15 cellular contexts compared by ENCODE assay signal in genomic region chr3:141737108-141737507, GRCh38. TPM values are rescaled to one million over a fixed set of nuclear protein-coding genes. Genes with fewer than 3 reads are reported as not detected.
DNase-seq lines count a peak whose midpoint lies in the region; TF ChIP-seq lines count a peak whose summit lies in the region.
"Had no signal": no experiment of that assay in that cellular context is flagged by ENCODE, and none has a peak within 500 bp of the region (broad histone marks: within the 10 kb centered on the region; RNA-seq: fewer than 3 reads in every experiment).

No MANE protein-coding gene starts in this region.

- peak overlapping the region; percentile 41 for H3K27ac Mint-ChIP-seq in activated T-cell treated with anti-CD3 and anti-CD28 coated beads, Interleukin-2, amount 50 U/mL, for 24 hours
- peak overlapping the region; percentile 100 for H3K27ac Mint-ChIP-seq in dendritic cell treated with granulocyte-macrophage colony-stimulating factor and Interleukin-4, amounts not matched to agents 40 ng/mL and 50 ng/mL, for 4 days
- no peak overlapping the region for H3K27ac Mint-ChIP-seq in HFFc6

- TF ChIP-seq POLR2A in spleen (IDR thresholded peaks at IDR 0.05): no peak

- H3K27me3 Mint-ChIP-seq in activated T-cell treated with anti-CD3 and anti-CD28 coated beads, Interleukin-2, amount 50 U/mL, for 24 hours: no peaks in the 10 kb centered on the region
- H3K27me3 Mint-ChIP-seq in dendritic cell treated with granulocyte-macrophage colony-stimulating factor and Interleukin-4, amounts not matched to agents 40 ng/mL and 50 ng/mL, for 4 days: no peaks in the 10 kb centered on the region
- no peaks in the 10 kb centered on the region; the same call in none of the 2 replicates for H3K27me3 Mint-ChIP-seq in HFFc6 (ENCODE audit: insufficient read depth)

- peaks cover 37% of the 10 kb centered on the region for H3K36me3 Mint-ChIP-seq in activated T-cell treated with anti-CD3 and anti-CD28 coated beads, Interleukin-2, amount 50 U/mL, for 24 hours (ENCODE audit: low read depth)
- H3K36me3 Mint-ChIP-seq in dendritic cell treated with granulocyte-macrophage colony-stimulating factor and Interleukin-4, amounts not matched to agents 40 ng/mL and 50 ng/mL, for 4 days (ENCODE audit: low read depth): peaks cover 18% of the 10 kb centered on the region
- H3K36me3 Mint-ChIP-seq in HFFc6 (ENCODE audit: low read depth): peaks cover 5% of the 10 kb centered on the region

- peaks cover 26 to 44% (median 40%) of the 10 kb centered on the region in 6 donors for H3K4me1 ChIP-seq in spleen

- no peaks in the 10 kb centered on the region for H3K9me3 ChIP-seq in spleen
- H3K9me3 ChIP-seq: heart left ventricle, tibial artery had no signal

- H3K4me1 Mint-ChIP-seq in activated T-cell treated with anti-CD3 and anti-CD28 coated beads, Interleukin-2, amount 50 U/mL, for 24 hours (ENCODE audit: low read depth): peaks cover 30% of the 10 kb centered on the region
- peaks cover 44% of the 10 kb centered on the region for H3K4me1 Mint-ChIP-seq in dendritic cell treated with granulocyte-macrophage colony-stimulating factor and Interleukin-4, amounts not matched to agents 40 ng/mL and 50 ng/mL, for 4 days (ENCODE audit: low read depth)
- H3K4me1 Mint-ChIP-seq in HFFc6 (ENCODE audit: low read depth): peaks cover 49% of the 10 kb centered on the region

- H3K27ac ChIP-seq in spleen: peak overlapping the region; percentile 92 to 99 (median 94)

- no peaks in the 10 kb centered on the region for H3K36me3 ChIP-seq in spleen
- H3K36me3 ChIP-seq: heart left ventricle, tibial artery had no signal

- WGBS in spleen, 5 donors: 56 to 74% (median 59%) methylated on average over 10 of the region's 10 CpGs

- intact Hi-C loops in dendritic cell treated with granulocyte-macrophage colony-stimulating factor and Interleukin-4, amounts not matched to agents 40 ng/mL and 50 ng/mL, for 4 days (cut with micrococcal nuclease): loop anchor here (5.0 to 10.0 kb wide), 5 partner anchors 45 to 232 kb away; no protein-coding TSS in a partner anchor
- intact Hi-C loops in spleen (cut with DNase I; ENCODE audit: low total_unique reads): loop anchor here (10.0 kb wide), 2 partner anchors 162 to 178 kb away; no protein-coding TSS in a partner anchor

- H3K4me3 Mint-ChIP-seq in activated T-cell treated with anti-CD3 and anti-CD28 coated beads, Interleukin-2, amount 50 U/mL, for 24 hours: no peak overlapping the region
- H3K4me3 Mint-ChIP-seq in dendritic cell treated with granulocyte-macrophage colony-stimulating factor and Interleukin-4, amounts not matched to agents 40 ng/mL and 50 ng/mL, for 4 days: no peak overlapping the region
- H3K4me3 Mint-ChIP-seq in HFFc6: no peak overlapping the region

- H3K4me3 ChIP-seq in spleen: no peak overlapping the region

- DNase-seq in activated T-cell treated with anti-CD3 and anti-CD28 coated beads, Interleukin-2, amount 50 U/mL, for 24 hours: no peak
- DNase-seq in activated T-cell treated with anti-CD3 and anti-CD28 coated beads, Interleukin-2, amount 50 U/mL, for 48 hours: no peak
- DNase-seq in NOMO-1 treated with dmso at 0.1 percent for 144 hours (lab: John Stamatoyannopoulos, UW; ENCODE audit: unreplicated experiment) (peak; percentile 84), spleen (peak; percentile 75), HFFc6 (no peak), NCI-H1105 (lab: John Stamatoyannopoulos, UW) (no peak), HuH-7.5 (ENCODE audit: low spot score) (no peak)
- DNase-seq: ACHN, heart left ventricle, mesendoderm, NCI-H187, right cardiac atrium, tibial artery had no signal

- no peaks in the 10 kb centered on the region for H3K27me3 ChIP-seq in spleen (replicated peaks in 1 of 7)
- H3K27me3 ChIP-seq: heart left ventricle, tibial artery had no signal

- no peaks in the 10 kb centered on the region for H3K9me3 Mint-ChIP-seq in activated T-cell treated with anti-CD3 and anti-CD28 coated beads, Interleukin-2, amount 50 U/mL, for 24 hours
- no peaks in the 10 kb centered on the region for H3K9me3 Mint-ChIP-seq in dendritic cell treated with granulocyte-macrophage colony-stimulating factor and Interleukin-4, amounts not matched to agents 40 ng/mL and 50 ng/mL, for 4 days
- H3K9me3 Mint-ChIP-seq in HFFc6: no peaks in the 10 kb centered on the region
- H3K9me3 Mint-ChIP-seq: activated T-helper 1 cell treated with anti-CD3 and anti-CD28 coated beads, Interleukin-12 subunit alpha, Interleukin-12 subunit beta, Interleukin-2, Interleukin-4 antibody, amounts not matched to agents 30 ng/mL and 10 ng/mL and 1 ng/mL, durations not matched to agents 14 hours and 24 hours and 36 hours had no signal

- TF ChIP-seq CTCF in spleen (IDR thresholded peaks at IDR 0.05 in 8 of 11, conservative IDR thresholded peaks at IDR 0.05 in 3 of 11): no peak
- TF ChIP-seq CTCF in HFFc6 (IDR thresholded peaks at IDR 0.05): no peak

RNA-seq across cellular contexts. Expression of gene RNF7, which starts 1.0 kb away (rescaled TPM):
- total RNA-seq in spleen: 10 to 100 TPM; 42.5 to 66.1 (median 55.9) TPM
- polyA plus RNA-seq in spleen: 100 to 1,000 TPM in 2 of 3 donors, 10 to 100 TPM in 1; 93.9 to 117 (median 104) TPM
- total RNA-seq in HFFc6 (2021; fragmentation: NEBNext Ultra II Directional; extraction: Animal tissue kit (Norgen Biotek cat#: 25700)): 100 to 1,000 TPM; 135 to 170 (median 139) TPM

RNA-seq across cellular contexts. Expression of gene GRK7, which starts 26.1 kb away (rescaled TPM):
- total RNA-seq in spleen: under 1 TPM in 3 of 7 donors, not detected in 4; 0.14 to 0.26 (median 0.20) TPM
- polyA plus RNA-seq in spleen: under 1 TPM in 2 of 3 donors, not detected in 1; 0.02 to 0.07 TPM
- total RNA-seq in HFFc6 (2021; fragmentation: NEBNext Ultra II Directional; extraction: Animal tissue kit (Norgen Biotek cat#: 25700)): not detected
- total RNA-seq: activated T-helper 1 cell treated with anti-CD3 and anti-CD28 coated beads, Interleukin-12 subunit alpha, Interleukin-12 subunit beta, Interleukin-2, Interleukin-4 antibody, amounts not matched to agents 30 ng/mL and 10 ng/mL and 1 ng/mL, durations not matched to agents 14 hours and 24 hours and 36 hours; right cardiac atrium had no signal
- polyA plus RNA-seq: right cardiac atrium had no signal

Comparison
In these comparisons a context has a peak if more than half of its experiments do, and no peak if none do; other contexts are left out.
1. DNase-seq: peak in NOMO-1 treated with dmso at 0.1 percent for 144 hours (single experiment) and spleen (single experiment); none in activated T-cell treated with anti-CD3 and anti-CD28 coated beads, Interleukin-2, amount 50 U/mL, for 24 hours (single experiment), activated T-cell treated with anti-CD3 and anti-CD28 coated beads, Interleukin-2, amount 50 U/mL, for 48 hours (0 of 2), HFFc6 (single experiment), NCI-H1105 (single experiment) and HuH-7.5 (single experiment).